In the genomic region with DNA sequence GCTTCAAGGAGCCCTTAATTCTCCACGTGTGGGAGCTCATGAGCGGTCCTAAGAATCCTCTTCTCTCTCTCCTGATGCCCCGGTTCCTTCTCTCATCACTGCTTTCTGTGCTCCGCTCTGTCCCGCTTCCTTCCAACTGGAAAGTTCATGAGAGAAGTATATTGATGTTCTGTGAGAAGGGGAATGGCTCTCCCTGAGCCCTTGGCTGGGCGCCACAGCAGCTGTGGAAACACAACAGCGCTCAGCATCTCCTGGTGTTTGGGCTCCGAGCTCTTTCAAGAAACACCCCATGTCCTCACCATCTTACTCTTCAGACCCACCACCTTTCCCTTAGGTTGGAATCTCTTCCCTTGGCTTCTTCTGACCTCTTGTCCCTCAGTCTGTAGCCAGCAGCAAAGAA, we compare ENCODE assay signal across 10 cellular contexts.
DNase-seq lines count a peak whose midpoint lies in the region; ATAC-seq, FAIRE-seq and TF ChIP-seq lines count a peak whose summit lies in the region.
"Had no signal": no experiment of that assay in that cellular context is flagged by ENCODE, and none has a peak within 500 bp of the region (broad histone marks: within the 10 kb centered on the region; RNA-seq: fewer than 3 reads in every experiment).

No MANE protein-coding gene starts in this region.

- no peak overlapping the region for H3K4me3 ChIP-seq in pancreas
- no peak overlapping the region for H3K4me3 ChIP-seq in uterus

- in situ Hi-C loops in GM13977 (cut with MboI; ENCODE audit: low pct_unique_long_range_greater_than_20kb, low sequenced_read_pairs, unreplicated experiment) = no loop called here

- H3K27ac ChIP-seq in pancreas (peak overlapping the region in 2 of 4 donors; percentile 15 to 17), uterus (peak overlapping the region; percentile 76 to 96)

- TF ChIP-seq POLR2A in uterus (IDR thresholded peaks at IDR 0.05) = no peak

- peak; percentile 10 to 43 (median 32) for ATAC-seq in pancreas

- H3K27me3 ChIP-seq in pancreas = no peaks in the 10 kb centered on the region
- H3K27me3 ChIP-seq in uterus = no peaks in the 10 kb centered on the region

- H3K36me3 ChIP-seq in pancreas (no peaks in the 10 kb centered on the region), uterus (no peaks in the 10 kb centered on the region)

- DNase-seq in NCI-H510A treated with DMSO at 0.1 percent for 48 hours (lab: John Stamatoyannopoulos, UW) (peak; percentile 36), NCI-H510A (lab: John Stamatoyannopoulos, UW) (no peak), globus pallidus (ENCODE audit: low spot score) (peak; percentile 70), pancreas (peak in 5 of 6 donors; percentile 11 to 75 (median 59)), uterus (peak; percentile 70 to 77), NCI-H1048 (lab: John Stamatoyannopoulos, UW) (no peak), GM13977 (ENCODE audit: low spot score) (no peak)
- no peak for DNase-seq in stimulated activated CD4-positive, alpha-beta T cell treated with anti-CD3 and anti-CD28 coated beads, Interleukin-4, amount 100 ng/mL, for 4 hours
- DNase-seq: activated effector memory CD4-positive, alpha-beta T cell treated with Interleukin-2 at 50 U/mL for 16 hours; central memory CD4-positive, alpha-beta T cell had no signal

- H3K9me3 ChIP-seq in pancreas (no peaks in the 10 kb centered on the region), uterus (no peaks in the 10 kb centered on the region)

- intact Hi-C loops in pancreas (cut with DNase I) = no loop called here
- intact Hi-C loops in uterus (cut with DNase I; ENCODE audit: low total_unique reads) = no loop called here

- TF ChIP-seq CTCF in pancreas (IDR thresholded peaks at IDR 0.05) = no peak
- TF ChIP-seq CTCF in uterus (IDR thresholded peaks at IDR 0.05) = no peak
- no peak for TF ChIP-seq CTCF in GM13977 (IDR thresholded peaks at IDR 0.05; ENCODE audit: extremely low read depth, insufficient read depth, missing control alignments)

- FAIRE-seq in pancreas (lab: Jason Lieb, UNC) = no peak

- H3K4me1 ChIP-seq in pancreas = peaks cover 8 to 24% (median 10%) of the 10 kb centered on the region in 3 donors
- H3K4me1 ChIP-seq in uterus = peaks cover 10 to 18% of the 10 kb centered on the region in 2 donors

- WGBS in pancreas, 2 donors = 75 to 79% methylated on average over 8 of the region's 8 CpGs

Comparison
In these comparisons a context has a peak if more than half of its experiments do, and no peak if none do; other contexts are left out.
1. DNase-seq: peak in NCI-H510A treated with DMSO at 0.1 percent for 48 hours (single experiment), globus pallidus (single experiment), pancreas (5 of 6) and uterus (2 of 2); none in NCI-H510A (single experiment), stimulated activated CD4-positive, alpha-beta T cell treated with anti-CD3 and anti-CD28 coated beads, Interleukin-4, amount 100 ng/mL, for 4 hours (0 of 2), NCI-H1048 (single experiment) and GM13977 (single experiment).